ENCODE assay signal across 1 cellular context in genomic region chr1:7422561-7422960, GRCh38.
TF ChIP-seq lines count a peak whose summit lies in the region.

No MANE protein-coding gene starts in this region.

TF ChIP-seq in WTC11, 78 proteins besides CTCF, POLR2A, EP300 and RAD21 (continued from another document):
- TF ChIP-seq, protein P1, sequence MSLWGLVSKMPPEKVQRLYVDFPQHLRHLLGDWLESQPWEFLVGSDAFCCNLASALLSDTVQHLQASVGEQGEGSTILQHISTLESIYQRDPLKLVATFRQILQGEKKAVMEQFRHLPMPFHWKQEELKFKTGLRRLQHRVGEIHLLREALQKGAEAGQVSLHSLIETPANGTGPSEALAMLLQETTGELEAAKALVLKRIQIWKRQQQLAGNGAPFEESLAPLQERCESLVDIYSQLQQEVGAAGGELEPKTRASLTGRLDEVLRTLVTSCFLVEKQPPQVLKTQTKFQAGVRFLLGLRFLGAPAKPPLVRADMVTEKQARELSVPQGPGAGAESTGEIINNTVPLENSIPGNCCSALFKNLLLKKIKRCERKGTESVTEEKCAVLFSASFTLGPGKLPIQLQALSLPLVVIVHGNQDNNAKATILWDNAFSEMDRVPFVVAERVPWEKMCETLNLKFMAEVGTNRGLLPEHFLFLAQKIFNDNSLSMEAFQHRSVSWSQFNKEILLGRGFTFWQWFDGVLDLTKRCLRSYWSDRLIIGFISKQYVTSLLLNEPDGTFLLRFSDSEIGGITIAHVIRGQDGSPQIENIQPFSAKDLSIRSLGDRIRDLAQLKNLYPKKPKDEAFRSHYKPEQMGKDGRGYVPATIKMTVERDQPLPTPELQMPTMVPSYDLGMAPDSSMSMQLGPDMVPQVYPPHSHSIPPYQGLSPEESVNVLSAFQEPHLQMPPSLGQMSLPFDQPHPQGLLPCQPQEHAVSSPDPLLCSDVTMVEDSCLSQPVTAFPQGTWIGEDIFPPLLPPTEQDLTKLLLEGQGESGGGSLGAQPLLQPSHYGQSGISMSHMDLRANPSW (CRISPR knock-in tag; conservative IDR thresholded peaks at IDR 0.05; ENCODE audit: low read depth): no peak
- TF ChIP-seq, protein P2, sequence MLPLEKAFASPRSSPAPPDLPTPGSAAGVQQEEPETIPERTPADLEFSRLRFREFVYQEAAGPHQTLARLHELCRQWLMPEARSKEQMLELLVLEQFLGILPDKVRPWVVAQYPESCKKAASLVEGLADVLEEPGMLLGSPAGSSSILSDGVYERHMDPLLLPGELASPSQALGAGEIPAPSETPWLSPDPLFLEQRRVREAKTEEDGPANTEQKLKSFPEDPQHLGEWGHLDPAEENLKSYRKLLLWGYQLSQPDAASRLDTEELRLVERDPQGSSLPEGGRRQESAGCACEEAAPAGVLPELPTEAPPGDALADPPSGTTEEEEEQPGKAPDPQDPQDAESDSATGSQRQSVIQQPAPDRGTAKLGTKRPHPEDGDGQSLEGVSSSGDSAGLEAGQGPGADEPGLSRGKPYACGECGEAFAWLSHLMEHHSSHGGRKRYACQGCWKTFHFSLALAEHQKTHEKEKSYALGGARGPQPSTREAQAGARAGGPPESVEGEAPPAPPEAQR (CRISPR knock-in tag; IDR thresholded peaks at IDR 0.05): no peak
- TF ChIP-seq ETV6 (CRISPR knock-in tag; IDR thresholded peaks at IDR 0.05): no peak
- no peak for TF ChIP-seq JAZF1 (CRISPR knock-in tag; IDR thresholded peaks at IDR 0.05)
- TF ChIP-seq ZMAT4 (CRISPR knock-in tag; IDR thresholded peaks at IDR 0.05): no peak
- TF ChIP-seq ZNF263 (CRISPR knock-in tag; IDR thresholded peaks at IDR 0.05; ENCODE audit: low read depth): no peak
- no peak for TF ChIP-seq ERG (CRISPR knock-in tag; IDR thresholded peaks at IDR 0.05)
- TF ChIP-seq ZNF423 (CRISPR knock-in tag; IDR thresholded peaks at IDR 0.05): no peak
- TF ChIP-seq MYBL2 (CRISPR knock-in tag; IDR thresholded peaks at IDR 0.05): no peak
- TF ChIP-seq KAT7 (CRISPR knock-in tag; IDR thresholded peaks at IDR 0.05; ENCODE audit: borderline replicate concordance): no peak
- TF ChIP-seq ATF3 (CRISPR knock-in tag; conservative IDR thresholded peaks at IDR 0.05): no peak
- no peak for TF ChIP-seq CREB1 (CRISPR knock-in tag; IDR thresholded peaks at IDR 0.05)
